ENCODE assay signal across 19 cellular contexts in the genomic region with DNA sequence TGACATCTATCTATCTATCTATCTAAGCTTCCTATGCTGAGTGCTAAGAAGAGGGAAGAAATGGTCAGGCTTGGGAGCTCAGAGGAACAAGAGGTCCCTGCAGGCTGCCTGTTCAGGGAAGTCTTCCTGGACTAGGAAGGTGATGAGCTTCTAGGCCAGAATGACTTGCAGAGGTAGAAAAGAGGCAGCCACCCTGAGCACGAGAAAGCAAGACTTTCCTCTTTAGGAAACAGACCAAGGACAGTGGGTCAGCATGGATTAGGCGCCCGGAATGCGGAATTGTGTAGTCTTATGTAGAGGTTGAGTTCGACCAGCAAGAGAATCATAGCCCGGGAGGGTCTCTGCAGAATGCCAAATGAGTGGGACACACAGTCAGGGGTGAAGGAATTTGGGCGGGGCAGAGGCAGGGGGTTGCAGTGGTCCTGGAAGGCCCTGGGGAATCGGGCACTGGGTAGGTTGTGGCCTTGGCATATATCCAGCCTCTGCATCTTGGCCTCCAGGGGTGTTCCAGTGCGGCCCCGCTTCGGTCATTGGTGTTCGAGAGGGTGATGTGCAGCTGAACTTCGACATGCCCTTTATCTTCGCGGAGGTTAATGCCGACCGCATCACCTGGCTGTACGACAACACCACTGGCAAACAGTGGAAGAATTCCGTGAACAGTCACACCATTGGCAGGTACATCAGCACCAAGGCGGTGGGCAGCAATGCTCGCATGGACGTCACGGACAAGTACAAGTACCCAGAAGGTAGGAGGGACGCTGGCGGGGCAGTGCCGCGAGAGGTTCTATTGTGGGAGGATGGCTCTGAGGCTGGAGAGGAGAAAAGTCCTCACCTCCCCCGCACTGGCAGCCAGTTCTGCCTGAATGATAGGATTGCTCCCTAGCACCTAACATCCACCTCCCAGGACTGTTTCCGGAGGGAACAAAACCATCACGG. TPM values are rescaled to one million over a fixed set of nuclear protein-coding genes. Genes with fewer than 3 reads are reported as not detected.
DNase-seq lines count a peak whose midpoint lies in the region; ATAC-seq and TF ChIP-seq lines count a peak whose summit lies in the region.
"Had no signal": no experiment of that assay in that cellular context is flagged by ENCODE, and none has a peak within 500 bp of the region (broad histone marks: within the 10 kb centered on the region; RNA-seq: fewer than 3 reads in every experiment).

No MANE protein-coding gene starts in this region.

- H3K36me3 Mint-ChIP-seq in T-helper 17 cell (ENCODE audit: low read depth) = peaks cover 7% of the 10 kb centered on the region
- H3K36me3 Mint-ChIP-seq: CD4-positive, CD25-positive, alpha-beta regulatory T cell; CD8-positive, alpha-beta memory T cell had no signal

- H3K9me3 ChIP-seq in T-helper 17 cell (ENCODE audit: control insufficient read depth, low read length, poor library complexity, severe bottlenecking) (no peaks in the 10 kb centered on the region), neutrophil (no peaks in the 10 kb centered on the region)
- H3K9me3 ChIP-seq: BE2C had no signal

- peak overlapping the region; percentile 86 for H3K27ac ChIP-seq in neutrophil

- H3K27me3 ChIP-seq in neutrophil = no peaks in the 10 kb centered on the region
- H3K27me3 ChIP-seq: BE2C had no signal

- H3K4me1 ChIP-seq in neutrophil (ENCODE audit: control insufficient read depth in 1 of 2, insufficient read depth in 1 of 2, low read depth in 1 of 2, low read length in 1 of 2) = peaks cover 45 to 49% of the 10 kb centered on the region in 2 experiments
- H3K4me1 ChIP-seq: BE2C had no signal

- H3K4me3 Mint-ChIP-seq in T-helper 17 cell = no peak overlapping the region
- H3K4me3 Mint-ChIP-seq: CD4-positive, CD25-positive, alpha-beta regulatory T cell; CD8-positive, alpha-beta memory T cell; GM23338; HFFc6 had no signal

- peaks cover 70% of the 10 kb centered on the region for H3K27me3 Mint-ChIP-seq in T-helper 17 cell

- no peaks in the 10 kb centered on the region for H3K36me3 ChIP-seq in neutrophil
- H3K36me3 ChIP-seq: BE2C had no signal

- H3K27ac Mint-ChIP-seq in T-helper 17 cell = peak overlapping the region; percentile 27
- H3K27ac Mint-ChIP-seq: CD8-positive, alpha-beta memory T cell; GM23338; HFFc6 had no signal

- TF ChIP-seq CTCF in neutrophil (IDR thresholded peaks at IDR 0.05) = no peak

- ATAC-seq in T-helper 17 cell (no peak), HG02852 (IDR thresholded peaks at IDR 0.05; ENCODE audit: unreplicated experiment) (no peak)
- ATAC-seq: GM23338 had no signal

- no peak overlapping the region for H3K4me3 ChIP-seq in neutrophil (ENCODE audit: low read depth in 1 of 2, low read length in 1 of 2)
- H3K4me3 ChIP-seq: GM23338 had no signal

- H3K4me1 Mint-ChIP-seq in T-helper 17 cell = no peaks in the 10 kb centered on the region
- H3K4me1 Mint-ChIP-seq: CD4-positive, CD25-positive, alpha-beta regulatory T cell; CD8-positive, alpha-beta memory T cell had no signal

- DNase-seq in activated effector memory CD4-positive, alpha-beta T cell treated with anti-CD3 and anti-CD28 coated beads, Interleukin-2, amount 50 U/mL, for 16 hours = peak; percentile 55
- DNase-seq in activated effector memory CD4-positive, alpha-beta T cell treated with Interleukin-2 at 50 U/mL for 16 hours = no peak
- DNase-seq in T-helper 17 cell (no peak), DMS53 treated with DMSO at 0.1 percent for 48 hours (lab: John Stamatoyannopoulos, UW; ENCODE audit: unreplicated experiment) (no peak), cerebellar cortex (ENCODE audit: low spot score) (no peak)
- DNase-seq: ACHN; BE2C; C1 segment of cervical spinal cord; CD4-positive, CD25-positive, alpha-beta regulatory T cell; CD8-positive, alpha-beta memory T cell; DMS153; DMS79 treated with DMSO at 0.1 percent for 48 hours; GF-D8; HCEC 1CT; HFFc6 had no signal

RNA-seq across cellular contexts. Expression of a gene that starts 32.1 kb away (rescaled TPM):
- not detected for total RNA-seq in T-helper 17 cell
- total RNA-seq: CD4-positive, CD25-positive, alpha-beta regulatory T cell; CD8-positive, alpha-beta memory T cell; GM23338; HT-29 had no signal

RNA-seq across cellular contexts. Expression of a gene that starts 52.8 kb away (rescaled TPM):
- not detected for total RNA-seq in T-helper 17 cell
- total RNA-seq: CD4-positive, CD25-positive, alpha-beta regulatory T cell; CD8-positive, alpha-beta memory T cell; GM23338; HFFc6; HT-29 had no signal
